Comparison of ENCODE assay signal across 8 cellular contexts in genomic region chr18:59380706-59381105, GRCh38.
"Had no signal": no experiment of that assay in that cellular context is flagged by ENCODE, and none has a peak within 500 bp of the region (broad histone marks: within the 10 kb centered on the region; RNA-seq: fewer than 3 reads in every experiment).

No MANE protein-coding gene starts in this region.

- ATAC-seq: HepG2 had no signal

- H3K27ac ChIP-seq: GM23248, HL-60 had no signal

- DNase-seq: H9, HCEC 1CT, KBM-7 had no signal

- H3K4me3 Mint-ChIP-seq: H9, IgD-negative memory B cell had no signal

- H3K27ac Mint-ChIP-seq: H9, IgD-negative memory B cell had no signal

- H2AFZ ChIP-seq: GM23248 had no signal

- FAIRE-seq: H54, HepG2 had no signal

- H3K9ac ChIP-seq: GM23248 had no signal

- H3K9me3 Mint-ChIP-seq: H9, IgD-negative memory B cell had no signal

- H3K4me3 ChIP-seq: GM23248 had no signal

- H3K36me3 Mint-ChIP-seq: IgD-negative memory B cell had no signal
